29 cellular contexts compared by ENCODE assay signal in genomic region chr4:160362478-160362877, GRCh38.
"Had no signal": no experiment of that assay in that cellular context is flagged by ENCODE, and none has a peak within 500 bp of the region (broad histone marks: within the 10 kb centered on the region; RNA-seq: fewer than 3 reads in every experiment).

No MANE protein-coding gene starts in this region.

- H3K9me3 ChIP-seq: neutrophil, ovary, psoas muscle, right lobe of liver, sigmoid colon, suprapubic skin, testis, upper lobe of left lung, vagina had no signal

- ATAC-seq: naive thymus-derived CD8-positive, alpha-beta T cell; natural killer cell treated with Interleukin-12 subunit alpha and Interleukin-12 subunit beta and Interleukin-15 and Interleukin-18, amount 100 ng/mL, for 72 hours; psoas muscle; right cardiac atrium; right lobe of liver; stimulated activated memory B cell treated with anti-CD40 and anti-IgM and Interleukin-4, amounts not matched to agents 10 μg/mL and 1 μg/mL and 100 μg/mL, for 72 hours; stimulated activated naive CD8-positive, alpha-beta T cell treated with anti-CD3 and anti-CD28 coated beads, Interleukin-15, amount 100 ng/mL, for 72 hours; stimulated activated naive CD8-positive, alpha-beta T cell treated with anti-CD3 and anti-CD28 coated beads, Interleukin-15, Interleukin-2, amounts not matched to agents 100 U/mL and 50 U/mL, for 24 hours had no signal

- H3K27ac ChIP-seq: neutrophil, ovary, parathyroid adenoma, psoas muscle, right lobe of liver, sigmoid colon, suprapubic skin, testis, tibial nerve, upper lobe of left lung, vagina had no signal

- H2AFZ ChIP-seq: parathyroid adenoma had no signal

- FAIRE-seq: small intestine, urothelium cell line had no signal

- H3K4me1 ChIP-seq: parathyroid adenoma, psoas muscle, right lobe of liver, sigmoid colon, suprapubic skin, testis, tibial nerve, upper lobe of left lung, vagina had no signal

- H3K4me3 ChIP-seq: ovary, psoas muscle, right lobe of liver, sigmoid colon, suprapubic skin, testis, tibial nerve, upper lobe of left lung, vagina had no signal

- H3K36me3 ChIP-seq: neutrophil, ovary, right lobe of liver, sigmoid colon, suprapubic skin, tibial nerve, upper lobe of left lung, vagina had no signal

- H3K9ac ChIP-seq: parathyroid adenoma had no signal

- DNase-seq: naive B cell; naive thymus-derived CD8-positive, alpha-beta T cell; nephron progenitor cell; occipital lobe; ovary; posterior cingulate gyrus; psoas muscle; right cardiac atrium; right lobe of liver; sigmoid colon; small intestine; stimulated activated CD4-positive, alpha-beta T cell treated with anti-CD3 and anti-CD28 coated beads, Interleukin-15, amount 100 ng/mL, for 24 hours; stimulated activated CD4-positive, alpha-beta T cell treated with anti-CD3 and anti-CD28 coated beads, Interleukin-4, amount 100 ng/mL, for 1 hour; stimulated activated CD4-positive, alpha-beta T cell treated with anti-CD3 and anti-CD28 coated beads, Interleukin-4, amount 100 ng/mL, for 4 hours; stimulated activated CD8-positive, alpha-beta memory T cell treated with anti-CD3 and anti-CD28 coated beads, Interleukin-4, amount 100 ng/mL, for 48 hours; stimulated activated naive CD4-positive, alpha-beta T cell; stimulated activated naive CD8-positive, alpha-beta T cell treated with anti-CD3 and anti-CD28 coated beads, Interleukin-15, amount 100 ng/mL, for 72 hours; stimulated activated naive CD8-positive, alpha-beta T cell treated with anti-CD3 and anti-CD28 coated beads, Interleukin-15, Interleukin-2, amounts not matched to agents 100 U/mL and 50 U/mL, for 24 hours; substantia nigra; testis; upper lobe of left lung had no signal

- H3K27me3 ChIP-seq: neutrophil, right lobe of liver, sigmoid colon, suprapubic skin, testis, tibial nerve, upper lobe of left lung, vagina had no signal
